Comparison of ENCODE assay signal across 8 cellular contexts in the genomic region with DNA sequence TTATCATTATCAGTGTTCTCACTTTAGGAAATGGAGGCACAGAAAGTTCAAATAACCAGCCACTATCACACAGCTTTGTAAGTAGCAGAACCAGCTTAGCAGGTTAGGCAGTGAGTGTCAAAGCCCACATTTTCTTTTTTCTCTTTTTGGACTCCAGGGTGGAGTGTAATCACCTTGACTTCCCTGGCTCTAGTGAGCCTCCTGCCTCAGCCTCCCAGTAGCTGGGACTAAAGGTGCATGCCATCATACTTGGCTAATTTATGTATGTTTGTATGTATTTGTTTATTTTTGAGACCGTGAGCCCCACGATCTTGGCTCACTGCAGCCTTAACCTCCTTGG. TPM values are rescaled to one million over a fixed set of nuclear protein-coding genes. Genes with fewer than 3 reads are reported as not detected.
A peak's percentile ranks its signal among the peaks of the same experiment; 100 is the strongest.
DNase-seq lines count a peak whose midpoint lies in the region; ATAC-seq and TF ChIP-seq lines count a peak whose summit lies in the region.

No MANE protein-coding gene starts in this region.

- H3K9me3 ChIP-seq in T-helper 17 cell (ENCODE audit: control insufficient read depth, low read length, poor library complexity, severe bottlenecking) (no peaks in the 10 kb centered on the region), tibial nerve (no peaks in the 10 kb centered on the region)

- H3K27ac Mint-ChIP-seq in activated T-cell treated with anti-CD3 and anti-CD28 coated beads, Interleukin-2, amount 50 U/mL, for 72 hours = no peak overlapping the region
- no peak overlapping the region for H3K27ac Mint-ChIP-seq in T-helper 17 cell

- H3K4me1 Mint-ChIP-seq in activated T-cell treated with anti-CD3 and anti-CD28 coated beads, Interleukin-2, amount 50 U/mL, for 72 hours (ENCODE audit: low read depth) = peaks cover 88% of the 10 kb centered on the region
- H3K4me1 Mint-ChIP-seq in T-helper 17 cell = peaks cover 22% of the 10 kb centered on the region

- no peaks in the 10 kb centered on the region for H3K36me3 ChIP-seq in tibial nerve

- no peak for DNase-seq in activated T-cell treated with anti-CD3 and anti-CD28 coated beads, Interleukin-2, amount 50 U/mL, for 72 hours
- DNase-seq in activated T-cell treated with anti-CD3 and anti-CD28 coated beads, Interleukin-2, amount 50 U/mL, for 1 hour = no peak
- DNase-seq in T-helper 17 cell (no peak), left lobe of liver (ENCODE audit: low spot score) (no peak), tibial nerve (ENCODE audit: low spot score in 2 of 2) (no peak), A172 (ENCODE audit: low spot score) (no peak), GF-D8 (lab: John Stamatoyannopoulos, UW) (no peak)

- H3K36me3 Mint-ChIP-seq in activated T-cell treated with anti-CD3 and anti-CD28 coated beads, Interleukin-2, amount 50 U/mL, for 72 hours (ENCODE audit: insufficient read depth in 2 of 2) = peaks cover 6 to 7% of the 10 kb centered on the region in 2 donors
- H3K36me3 Mint-ChIP-seq in T-helper 17 cell (ENCODE audit: low read depth) = no peaks in the 10 kb centered on the region

- TF ChIP-seq CTCF in tibial nerve (IDR thresholded peaks at IDR 0.05) = no peak

- peak overlapping the region; percentile 71 to 73 for H3K4me3 Mint-ChIP-seq in activated T-cell treated with anti-CD3 and anti-CD28 coated beads, Interleukin-2, amount 50 U/mL, for 72 hours
- H3K4me3 Mint-ChIP-seq in T-helper 17 cell = peak overlapping the region; percentile 25

- H3K27me3 ChIP-seq in tibial nerve = no peaks in the 10 kb centered on the region

- H3K27me3 Mint-ChIP-seq in activated T-cell treated with anti-CD3 and anti-CD28 coated beads, Interleukin-2, amount 50 U/mL, for 72 hours (ENCODE audit: low read depth) = no peaks in the 10 kb centered on the region
- no peaks in the 10 kb centered on the region for H3K27me3 Mint-ChIP-seq in T-helper 17 cell

- no peak overlapping the region for H3K4me3 ChIP-seq in tibial nerve

- H3K27ac ChIP-seq in tibial nerve = peak overlapping the region in 3 of 4 donors; percentile 61 to 74 (median 70)

- no peak for ATAC-seq in activated T-cell treated with anti-CD3 and anti-CD28 coated beads, Interleukin-2, amount 50 U/mL, for 72 hours (replicated peaks in 1 of 2)
- no peak for ATAC-seq in T-helper 17 cell
- peak; percentile 28 for ATAC-seq in left lobe of liver
- no peak for ATAC-seq in GM18873 (IDR thresholded peaks at IDR 0.05; ENCODE audit: low FRiP score, unreplicated experiment)

- peaks cover 2% of the 10 kb centered on the region in 2 donors for H3K9me3 Mint-ChIP-seq in activated T-cell treated with anti-CD3 and anti-CD28 coated beads, Interleukin-2, amount 50 U/mL, for 72 hours

- peaks cover 0 to 20% (median 8%) of the 10 kb centered on the region in 4 donors for H3K4me1 ChIP-seq in tibial nerve

- no peak for TF ChIP-seq POLR2A in tibial nerve (IDR thresholded peaks at IDR 0.05)

- 62 to 70% methylated on average over 2 of the region's 2 CpGs for WGBS in tibial nerve, 2 donors

- no peak for TF ChIP-seq EP300 in tibial nerve (IDR thresholded peaks at IDR 0.05)

RNA-seq across cellular contexts. Expression of gene NCOA3, which starts 7.8 kb away (rescaled TPM):
- total RNA-seq in activated T-cell treated with anti-CD3 and anti-CD28 coated beads, Interleukin-2, amount 50 U/mL, for 72 hours = 100 to 1,000 TPM in 1 of 2 donors, 10 to 100 TPM in 1; 76.0 to 113 TPM
- total RNA-seq in T-helper 17 cell (10 to 100 TPM; 55.4 to 58.2 TPM), left lobe of liver (11.2 TPM), tibial nerve (10 to 100 TPM; 38.0 to 48.9 (median 40.7) TPM)
- 14.9 and 15.8 TPM in 2 replicates for total RNA-seq in A172 (2014; rRNA removed; shearing (Covaris generic))
